In genomic region chr22:23835773-23836144, GRCh38 we compare ENCODE assay signal across 15 cellular contexts. TPM values are rescaled to one million over a fixed set of nuclear protein-coding genes. Genes with fewer than 3 reads are reported as not detected.
DNase-seq lines count a peak whose midpoint lies in the region; ATAC-seq and TF ChIP-seq lines count a peak whose summit lies in the region.
"Had no signal": no experiment of that assay in that cellular context is flagged by ENCODE, and none has a peak within 500 bp of the region (broad histone marks: within the 10 kb centered on the region; RNA-seq: fewer than 3 reads in every experiment).

No MANE protein-coding gene starts in this region.

- no peak overlapping the region for H3K18ac ChIP-seq in neuronal stem cell (ENCODE audit: low read length)

- no peaks in the 10 kb centered on the region for H3K9me2 ChIP-seq in MM.1S (replicated peaks; ENCODE audit: insufficient read depth, low read length)

- no peak overlapping the region for H4K8ac ChIP-seq in neuronal stem cell (ENCODE audit: low read depth, low read length)

- no peak overlapping the region for H2BK12ac ChIP-seq in neuronal stem cell (ENCODE audit: low read length)

- H3K27ac ChIP-seq in BLaER1 treated with 17β-estradiol and CSF1 and Interleukin-3, amounts not matched to agents 10 nM and 100 nM, result peak overlapping the region in 2 of 11 experiments; percentile 3 to 44; a peak in 6 of 22 replicates
- H3K27ac ChIP-seq in MM.1S (ENCODE audit: low read length), result peak overlapping the region; percentile 74; the same call in 1 of the 2 replicates
- peak overlapping the region; percentile 80 for H3K27ac ChIP-seq in cardiac muscle cell
- no peak overlapping the region for H3K27ac ChIP-seq in neuronal stem cell (replicated peaks; ENCODE audit: low read length)
- H3K27ac ChIP-seq: epithelial cell of prostate, hepatocyte, SJSA1 had no signal

- peaks cover 55 to 68% (median 58%) of the 10 kb centered on the region in 11 experiments for H3K36me3 ChIP-seq in BLaER1 treated with 17β-estradiol and CSF1 and Interleukin-3, amounts not matched to agents 10 nM and 100 nM
- H3K36me3 ChIP-seq in MM.1S (replicated peaks; ENCODE audit: insufficient read depth, low read length) (0 out of 2 replicates have a peak, but pooled peaks cover 3% of the 10 kb centered on the region), cardiac muscle cell (peaks cover 9% of the 10 kb centered on the region), neuronal stem cell (replicated peaks in 1 of 2; ENCODE audit: control insufficient read depth in 2 of 2, insufficient read depth in 2 of 2, low read length in 2 of 2) (peaks cover 39 to 58% of the 10 kb centered on the region in 2 donors)

- ATAC-seq in GM19455 (IDR thresholded peaks at IDR 0.05; ENCODE audit: unreplicated experiment), result no peak

- peak overlapping the region; percentile 34 for H3K23ac ChIP-seq in neuronal stem cell (ENCODE audit: low read depth, low read length, poor library complexity)

- peaks cover 25 to 78% (median 69%) of the 10 kb centered on the region in 11 experiments; a peak in 21 of 22 replicates for H4K20me1 ChIP-seq in BLaER1 treated with 17β-estradiol and CSF1 and Interleukin-3, amounts not matched to agents 10 nM and 100 nM
- H4K20me1 ChIP-seq in MM.1S (ENCODE audit: insufficient read depth, low read length), result no peaks in the 10 kb centered on the region

- WGBS in neuronal stem cell (ENCODE audit: extremely low coverage in 2 of 2, insufficient read length in 2 of 2, insufficient replicate concordance in 1 of 2), 2 donors, result no CpG with 5 or more reads among the region's 9 CpGs

- H3K9me3 ChIP-seq in BLaER1 treated with 17β-estradiol and CSF1 and Interleukin-3, amounts not matched to agents 10 nM and 100 nM (replicated peaks in 1 of 11), result no peaks in the 10 kb centered on the region
- H3K9me3 ChIP-seq in MM.1S (replicated peaks; ENCODE audit: insufficient read depth, low read length), result no peaks in the 10 kb centered on the region
- H3K9me3 ChIP-seq in cardiac muscle cell (ENCODE audit: low read depth), result no peaks in the 10 kb centered on the region
- peaks cover 0 to 2% of the 10 kb centered on the region in 2 donors for H3K9me3 ChIP-seq in neuronal stem cell (replicated peaks in 1 of 2; ENCODE audit: control insufficient read depth in 2 of 2, insufficient read depth in 1 of 2, low read depth in 1 of 2, low read length in 2 of 2)
- H3K9me3 ChIP-seq: SJSA1 had no signal

- H3K4ac ChIP-seq in neuronal stem cell (ENCODE audit: low read length), result no peak overlapping the region

- peaks cover 6% of the 10 kb centered on the region for H3K79me1 ChIP-seq in neuronal stem cell (ENCODE audit: low read depth, low read length)

- TF ChIP-seq CTCF in MM.1S (IDR thresholded peaks at IDR 0.05; ENCODE audit: low read length) (no peak), cardiac muscle cell (IDR thresholded peaks at IDR 0.05; ENCODE audit: low read depth, low read length) (no peak)

- H3K4me1 ChIP-seq in BLaER1 treated with 17β-estradiol and CSF1 and Interleukin-3, amounts not matched to agents 10 nM and 100 nM, result peaks cover 14 to 53% (median 47%) of the 10 kb centered on the region in 10 experiments
- H3K4me1 ChIP-seq in MM.1S (ENCODE audit: low read length) (peaks cover 25% of the 10 kb centered on the region), cardiac muscle cell (ENCODE audit: low read depth) (peaks cover 27% of the 10 kb centered on the region), neuronal stem cell (ENCODE audit: control insufficient read depth in 2 of 2, insufficient read depth in 1 of 2, low read depth in 1 of 2, low read length in 2 of 2) (peaks cover 4 to 8% of the 10 kb centered on the region in 2 donors)
- H3K4me1 ChIP-seq: SJSA1 had no signal

- no peak overlapping the region for H2AFZ ChIP-seq in MM.1S (ENCODE audit: low read length)
- no peak overlapping the region for H2AFZ ChIP-seq in neuronal stem cell (ENCODE audit: low read length)
- H2AFZ ChIP-seq: hepatocyte had no signal

- no peak overlapping the region for H3K14ac ChIP-seq in neuronal stem cell (ENCODE audit: low read length)

- no peak overlapping the region for H2BK5ac ChIP-seq in neuronal stem cell (ENCODE audit: low read length)

- peaks cover 67% of the 10 kb centered on the region for H3K79me2 ChIP-seq in MM.1S (ENCODE audit: low read length)

- no peak for DNase-seq in MM.1S
- no peak for DNase-seq in cardiac muscle cell (ENCODE audit: low read depth in 1 of 2, low spot score in 1 of 2)
- no peak for DNase-seq in neuronal stem cell (ENCODE audit: low spot score)
- DNase-seq in NCI-H1092 treated with DMSO at 0.1 percent for 48 hours (lab: John Stamatoyannopoulos, UW), result no peak
- DNase-seq in UCSD-AML1 (lab: John Stamatoyannopoulos, UW; ENCODE audit: unreplicated experiment), result no peak
- DNase-seq in NCI-H1105 (lab: John Stamatoyannopoulos, UW), result no peak
- DNase-seq: central memory CD4-positive, alpha-beta T cell; NCI-H2029; NCI-H774; stimulated activated CD4-positive, alpha-beta T cell treated with anti-CD3 and anti-CD28 coated beads, Interleukin-2, amount 100 ng/mL, for 24 hours had no signal

- H4K91ac ChIP-seq in neuronal stem cell (ENCODE audit: low read depth, low read length, poor library complexity), result no peak overlapping the region

- peak overlapping the region in 4 of 11 experiments; percentile 83 to 94 (median 94); a peak in 2 of 22 replicates for H3K4me2 ChIP-seq in BLaER1 treated with 17β-estradiol and CSF1 and Interleukin-3, amounts not matched to agents 10 nM and 100 nM
- H3K4me2 ChIP-seq in MM.1S (ENCODE audit: low read depth, low read length), result peak overlapping the region; percentile 94; the same call in 1 of the 2 replicates
- H3K4me2 ChIP-seq in neuronal stem cell (ENCODE audit: insufficient read depth, low read length, poor library complexity, severe bottlenecking), result no peak overlapping the region
- H3K4me2 ChIP-seq: hepatocyte had no signal

- H2BK120ac ChIP-seq in neuronal stem cell (ENCODE audit: low read depth, low read length), result no peak overlapping the region

- H3K9ac ChIP-seq in BLaER1 treated with 17β-estradiol and CSF1 and Interleukin-3, amounts not matched to agents 10 nM and 100 nM, result peak overlapping the region in 7 of 11 experiments; percentile 11 to 76 (median 42); a peak in 12 of 22 replicates
- H3K9ac ChIP-seq in MM.1S (ENCODE audit: low read length) (peak overlapping the region; percentile 97; the same call in 1 of the 2 replicates), neuronal stem cell (ENCODE audit: low read depth, low read length, poor library complexity) (no peak overlapping the region)

- H3K4me3 ChIP-seq in BLaER1 treated with 17β-estradiol and CSF1 and Interleukin-3, amounts not matched to agents 10 nM and 100 nM, result no peak overlapping the region
- H3K4me3 ChIP-seq in MM.1S (ENCODE audit: low read length) (no peak overlapping the region), cardiac muscle cell (no peak overlapping the region), neuronal stem cell (ENCODE audit: low read length in 2 of 2) (no peak overlapping the region)
- H3K4me3 ChIP-seq: hepatocyte, SJSA1 had no signal

- peaks cover 19% of the 10 kb centered on the region for H3F3A ChIP-seq in MM.1S (ENCODE audit: insufficient read depth, low read length)

- no peak overlapping the region for H2AK5ac ChIP-seq in neuronal stem cell (ENCODE audit: low read depth, low read length)

- H2BK15ac ChIP-seq in neuronal stem cell (ENCODE audit: low read length), result no peak overlapping the region

- H3K27me3 ChIP-seq in BLaER1 treated with 17β-estradiol and CSF1 and Interleukin-3, amounts not matched to agents 10 nM and 100 nM, result no peaks in the 10 kb centered on the region
- H3K27me3 ChIP-seq in MM.1S (replicated peaks; ENCODE audit: insufficient read depth, low read length) (no peaks in the 10 kb centered on the region), cardiac muscle cell (no peaks in the 10 kb centered on the region), neuronal stem cell (ENCODE audit: control insufficient read depth in 3 of 3, insufficient read depth in 3 of 3, low read depth in 1 of 3, low read length in 3 of 3) (peaks cover 0 to 3% (median 0%) of the 10 kb centered on the region in 3 experiments)
- H3K27me3 ChIP-seq: hepatocyte, SJSA1 had no signal

RNA-seq across cellular contexts. Expression of gene DERL3, which starts 3.0 kb away (rescaled TPM):
- total RNA-seq in cardiac muscle cell, result 18.0 and 46.9 TPM in 2 replicates
- polyA plus RNA-seq in cardiac muscle cell, result 28.9 and 55.3 TPM in 2 replicates
- 4.2 TPM for polyA plus RNA-seq in neuronal stem cell (2013, experiment 1 of 2)
- 4.5 TPM for polyA plus RNA-seq in neuronal stem cell (2013, experiment 2 of 2)
- total RNA-seq: SJSA1 had no signal

RNA-seq across cellular contexts. Expression of gene SLC2A11, which starts 21.9 kb away (rescaled TPM):
- 27.3 and 28.5 TPM in 2 replicates for total RNA-seq in cardiac muscle cell
- polyA plus RNA-seq in cardiac muscle cell, result 34.2 and 37.9 TPM in 2 replicates
- 11.4 TPM for polyA plus RNA-seq in neuronal stem cell (2013, experiment 1 of 2)
- polyA plus RNA-seq in neuronal stem cell (2013, experiment 2 of 2), result 10.5 TPM

RNA-seq across cellular contexts. Expression of gene SMARCB1, which starts 49.0 kb away (rescaled TPM):
- 147 and 162 TPM in 2 replicates for total RNA-seq in cardiac muscle cell
- 170 and 175 TPM in 2 replicates for polyA plus RNA-seq in cardiac muscle cell
- 118 TPM for polyA plus RNA-seq in neuronal stem cell (2013, experiment 1 of 2)
- 112 TPM for polyA plus RNA-seq in neuronal stem cell (2013, experiment 2 of 2)

RNA-seq across cellular contexts. Expression of gene MIF, which starts 58.4 kb away (rescaled TPM):
- 855 and 1,357 TPM in 2 replicates for total RNA-seq in cardiac muscle cell
- polyA plus RNA-seq in cardiac muscle cell, result 4,717 and 4,854 TPM in 2 replicates
- polyA plus RNA-seq in neuronal stem cell (2013, experiment 1 of 2), result 1,002 TPM
- 970 TPM for polyA plus RNA-seq in neuronal stem cell (2013, experiment 2 of 2)
